ENCODE assay signal across 12 cellular contexts in genomic region chr7:27116962-27117686, GRCh38. TPM values are rescaled to one million over a fixed set of nuclear protein-coding genes. Genes with fewer than 3 reads are reported as not detected.
DNase-seq lines count a peak whose midpoint lies in the region; ATAC-seq and TF ChIP-seq lines count a peak whose summit lies in the region.
"Had no signal": no experiment of that assay in that cellular context is flagged by ENCODE, and none has a peak within 500 bp of the region (broad histone marks: within the 10 kb centered on the region; RNA-seq: fewer than 3 reads in every experiment).

No MANE protein-coding gene starts in this region.

- H3K9me3 ChIP-seq in duodenal mucosa (ENCODE audit: control insufficient read depth in 1 of 2, low read length in 2 of 2) (no peaks in the 10 kb centered on the region), neuronal stem cell (replicated peaks in 1 of 2; ENCODE audit: control insufficient read depth in 2 of 2, insufficient read depth in 1 of 2, low read depth in 1 of 2, low read length in 2 of 2) (peaks cover 0 to 2% of the 10 kb centered on the region in 2 donors)
- H3K9me3 ChIP-seq in CD4-positive, alpha-beta T cell (ENCODE audit: control insufficient read depth, low read length): no peaks in the 10 kb centered on the region
- H3K9me3 ChIP-seq: BE2C had no signal

- H2BK15ac ChIP-seq in neuronal stem cell (ENCODE audit: low read length): no peak overlapping the region

- peaks cover 9% of the 10 kb centered on the region for H3K4me1 Mint-ChIP-seq in GM23338
- no peaks in the 10 kb centered on the region for H3K4me1 Mint-ChIP-seq in CD4-positive, alpha-beta T cell (ENCODE audit: low read depth)

- H2AFZ ChIP-seq in GM23338 (no peak overlapping the region), neuronal stem cell (ENCODE audit: low read length) (no peak overlapping the region)

- no CpG with 5 or more reads among the region's 9 CpGs for WGBS in neuronal stem cell (ENCODE audit: extremely low coverage in 2 of 2, insufficient read length in 2 of 2, insufficient replicate concordance in 1 of 2), 2 donors

- no peak overlapping the region for H2AK5ac ChIP-seq in neuronal stem cell (ENCODE audit: low read depth, low read length)

- H3K27ac ChIP-seq in GM23338 (ENCODE audit: low read depth) (no peak overlapping the region), duodenal mucosa (ENCODE audit: low read depth, low read length) (peak overlapping the region; percentile 51), neuronal stem cell (replicated peaks; ENCODE audit: low read length) (no peak overlapping the region)
- no peak overlapping the region for H3K27ac ChIP-seq in CD4-positive, alpha-beta T cell (ENCODE audit: low read depth, low read length)

- no peak overlapping the region for H3K18ac ChIP-seq in neuronal stem cell (ENCODE audit: low read length)

- peaks cover 32% of the 10 kb centered on the region for H3K4me1 ChIP-seq in GM23338 (ENCODE audit: insufficient read depth)
- peaks cover 20 to 31% of the 10 kb centered on the region in 2 donors for H3K4me1 ChIP-seq in duodenal mucosa (ENCODE audit: control insufficient read depth in 1 of 2, insufficient read depth in 2 of 2, low read length in 2 of 2)
- H3K4me1 ChIP-seq in neuronal stem cell (ENCODE audit: control insufficient read depth in 2 of 2, insufficient read depth in 1 of 2, low read depth in 1 of 2, low read length in 2 of 2): no peaks in the 10 kb centered on the region
- H3K4me1 ChIP-seq: BE2C had no signal

- H3K4me3 ChIP-seq in GM23338: no peak overlapping the region
- H3K4me3 ChIP-seq in duodenal mucosa (ENCODE audit: low read depth in 1 of 2, low read length in 2 of 2): peak overlapping the region; percentile 64 to 69
- H3K4me3 ChIP-seq in neuronal stem cell (ENCODE audit: low read length in 2 of 2): no peak overlapping the region

- H3K79me1 ChIP-seq in neuronal stem cell (ENCODE audit: low read depth, low read length): no peaks in the 10 kb centered on the region

- H2BK120ac ChIP-seq in neuronal stem cell (ENCODE audit: low read depth, low read length): no peak overlapping the region

- peaks cover 3% of the 10 kb centered on the region; the same call in 1 of the 3 replicates for H3K9me3 Mint-ChIP-seq in GM23338
- H3K9me3 Mint-ChIP-seq in CD4-positive, alpha-beta T cell: no peaks in the 10 kb centered on the region

- CTCF ChIA-PET in CD4-positive, alpha-beta T cell (lab: Charles Lee): no interaction called here

- no peak overlapping the region for H4K91ac ChIP-seq in neuronal stem cell (ENCODE audit: low read depth, low read length, poor library complexity)

- no peaks in the 10 kb centered on the region for H3K36me3 ChIP-seq in GM23338 (ENCODE audit: insufficient read depth)
- H3K36me3 ChIP-seq in duodenal mucosa (ENCODE audit: control insufficient read depth in 1 of 2, insufficient read depth in 2 of 2, low read length in 2 of 2): no peaks in the 10 kb centered on the region
- H3K36me3 ChIP-seq in neuronal stem cell (replicated peaks in 1 of 2; ENCODE audit: control insufficient read depth in 2 of 2, insufficient read depth in 2 of 2, low read length in 2 of 2): no peaks in the 10 kb centered on the region
- H3K36me3 ChIP-seq: BE2C had no signal

- TF ChIP-seq CTCF in GM23338 (conservative IDR thresholded peaks at IDR 0.05; ENCODE audit: low read depth in 2 of 2): no peak
- no peak for TF ChIP-seq CTCF in CD4-positive, alpha-beta T cell (IDR thresholded peaks at IDR 0.05)

- no peak overlapping the region for H2BK5ac ChIP-seq in neuronal stem cell (ENCODE audit: low read length)

- no peaks in the 10 kb centered on the region for H3K36me3 Mint-ChIP-seq in GM23338 (ENCODE audit: low read depth)
- no peaks in the 10 kb centered on the region for H3K36me3 Mint-ChIP-seq in CD4-positive, alpha-beta T cell (ENCODE audit: low read depth)

- no peak for ATAC-seq in GM23338
- ATAC-seq in CD4-positive, alpha-beta T cell (ENCODE audit: poor library complexity): no peak

- no peak overlapping the region for H3K27ac Mint-ChIP-seq in GM23338
- no peak overlapping the region for H3K27ac Mint-ChIP-seq in CD4-positive, alpha-beta T cell

- POLR2A ChIA-PET in CD4-positive, alpha-beta T cell (lab: Charles Lee): no interaction called here

- no peak overlapping the region for H2BK12ac ChIP-seq in neuronal stem cell (ENCODE audit: low read length)

- no peaks in the 10 kb centered on the region for H3K79me2 ChIP-seq in GM23338 (replicated peaks; ENCODE audit: insufficient read depth)

- H4K8ac ChIP-seq in neuronal stem cell (ENCODE audit: low read depth, low read length): no peak overlapping the region

- peaks cover 50% of the 10 kb centered on the region for H3F3A ChIP-seq in GM23338 (replicated peaks; ENCODE audit: low read depth)

- peak overlapping the region; percentile 47 for H3K14ac ChIP-seq in neuronal stem cell (ENCODE audit: low read length)

- peaks cover 97% of the 10 kb centered on the region for H3K27me3 ChIP-seq in GM23338 (ENCODE audit: insufficient read depth)
- peaks cover 0 to 3% of the 10 kb centered on the region in 2 donors for H3K27me3 ChIP-seq in duodenal mucosa (ENCODE audit: control insufficient read depth in 1 of 2, insufficient read depth in 2 of 2, low read length in 2 of 2)
- H3K27me3 ChIP-seq in neuronal stem cell (ENCODE audit: control insufficient read depth in 3 of 3, insufficient read depth in 3 of 3, low read depth in 1 of 3, low read length in 3 of 3): peaks cover 54 to 95% (median 90%) of the 10 kb centered on the region in 3 experiments
- no peaks in the 10 kb centered on the region for H3K27me3 ChIP-seq in CD4-positive, alpha-beta T cell (ENCODE audit: control insufficient read depth, insufficient read depth, low read length)

- DNase-seq in GM23338 (ENCODE audit: low spot score) (no peak), neuronal stem cell (ENCODE audit: low spot score) (no peak), ureter (ENCODE audit: low spot score) (no peak)
- no peak for DNase-seq in activated T-cell treated with anti-CD3 and anti-CD28 coated beads, Interleukin-2, amount 50 U/mL, for 1 hour
- DNase-seq in CD4-positive, alpha-beta T cell: no peak
- DNase-seq: activated naive CD4-positive, alpha-beta T cell; BE2C; cortex of kidney; GDM1; head of caudate nucleus; small intestine had no signal

- H3K4me2 ChIP-seq in GM23338 (peak overlapping the region; percentile 51; the same call in 1 of the 2 replicates), neuronal stem cell (ENCODE audit: insufficient read depth, low read length, poor library complexity, severe bottlenecking) (no peak overlapping the region)

- peaks cover 66% of the 10 kb centered on the region for H4K20me1 ChIP-seq in GM23338 (replicated peaks; ENCODE audit: insufficient read depth)

- H3K4ac ChIP-seq in neuronal stem cell (ENCODE audit: low read length): no peak overlapping the region

- peak overlapping the region; percentile 70 to 76 for H3K9ac ChIP-seq in duodenal mucosa (ENCODE audit: low read depth in 1 of 2, low read length in 2 of 2)
- H3K9ac ChIP-seq in neuronal stem cell (ENCODE audit: low read depth, low read length, poor library complexity): no peak overlapping the region

- no peak overlapping the region for H3K4me3 Mint-ChIP-seq in GM23338
- no peak overlapping the region for H3K4me3 Mint-ChIP-seq in CD4-positive, alpha-beta T cell

- intact Hi-C loops in CD4-positive, alpha-beta T cell (cut with DNase I, micrococcal nuclease): no loop called here

- H3K27me3 Mint-ChIP-seq in GM23338 (ENCODE audit: insufficient read depth, low read depth, poor library complexity): peaks cover 95% of the 10 kb centered on the region
- peaks cover 28% of the 10 kb centered on the region for H3K27me3 Mint-ChIP-seq in CD4-positive, alpha-beta T cell

- no peaks in the 10 kb centered on the region for H3K9me2 ChIP-seq in GM23338 (ENCODE audit: insufficient read depth)

- no peak overlapping the region for H3K23ac ChIP-seq in neuronal stem cell (ENCODE audit: low read depth, low read length, poor library complexity)

TF ChIP-seq in GM23338, 12 proteins besides CTCF, POLR2A, EP300 and RAD21:
- TF ChIP-seq EZH2 (IDR thresholded peaks at IDR 0.05; ENCODE audit: low read depth, unreplicated experiment) (peak; percentile 72), JUNB (IDR thresholded peaks at IDR 0.05; ENCODE audit: unreplicated experiment) (no peak), POLR2AphosphoS5 (IDR thresholded peaks at IDR 0.05; ENCODE audit: low read depth) (no peak), ZNF331 (CRISPR knock-in tag; IDR thresholded peaks at IDR 0.05; ENCODE audit: low read depth) (no peak)

RNA-seq across cellular contexts. Expression of gene HOXA4, which starts 13.4 kb away (rescaled TPM):
- total RNA-seq in GM23338 (2014; rRNA removed; shearing (Covaris generic)): not detected in 2 replicates
- not detected in 2 replicates for polyA plus RNA-seq in GM23338 (2016; fragmentation: Nextera tagmentation; extraction: Ambion mirVana)
- not detected for polyA plus RNA-seq in neuronal stem cell (2013, experiment 1 of 2)
- polyA plus RNA-seq in neuronal stem cell (2013, experiment 2 of 2): not detected
- total RNA-seq in CD4-positive, alpha-beta T cell: not detected
- 9.4 TPM for total RNA-seq in ureter

RNA-seq across cellular contexts. Expression of gene HOXA2, which starts 14.6 kb away (rescaled TPM):
- total RNA-seq in GM23338 (2014; rRNA removed; shearing (Covaris generic)): not detected in 2 replicates
- polyA plus RNA-seq in GM23338 (2016; fragmentation: Nextera tagmentation; extraction: Ambion mirVana): not detected in 2 replicates
- 0.04 TPM for polyA plus RNA-seq in neuronal stem cell (2013, experiment 1 of 2)
- not detected for polyA plus RNA-seq in neuronal stem cell (2013, experiment 2 of 2)
- total RNA-seq in CD4-positive, alpha-beta T cell: not detected
- total RNA-seq in ureter: 1.8 TPM

RNA-seq across cellular contexts. Expression of gene HOXA1, which starts 21.3 kb away (rescaled TPM):
- total RNA-seq in GM23338 (2014; rRNA removed; shearing (Covaris generic)): not detected in 2 replicates
- polyA plus RNA-seq in GM23338 (2016; fragmentation: Nextera tagmentation; extraction: Ambion mirVana): not detected in 2 replicates
- not detected for polyA plus RNA-seq in neuronal stem cell (2013, experiment 1 of 2)
- not detected for polyA plus RNA-seq in neuronal stem cell (2013, experiment 2 of 2)
- total RNA-seq in CD4-positive, alpha-beta T cell: under 1 TPM; 0.14 to 0.22 TPM
- total RNA-seq in ureter: 18.8 TPM

RNA-seq across cellular contexts. Expression of gene HOXA5, which starts 26.4 kb away (rescaled TPM):
- not detected in 2 replicates for total RNA-seq in GM23338 (2014; rRNA removed; shearing (Covaris generic))
- polyA plus RNA-seq in GM23338 (2016; fragmentation: Nextera tagmentation; extraction: Ambion mirVana): not detected in 2 replicates
- not detected for polyA plus RNA-seq in neuronal stem cell (2013, experiment 1 of 2)
- polyA plus RNA-seq in neuronal stem cell (2013, experiment 2 of 2): not detected
- total RNA-seq in CD4-positive, alpha-beta T cell: not detected
- total RNA-seq in ureter: 10.4 TPM

RNA-seq across cellular contexts. Expression of gene HOXA6, which starts 30.4 kb away (rescaled TPM):
- total RNA-seq in GM23338 (2014; rRNA removed; shearing (Covaris generic)): not detected in 2 replicates
- polyA plus RNA-seq in GM23338 (2016; fragmentation: Nextera tagmentation; extraction: Ambion mirVana): not detected in 2 replicates
- polyA plus RNA-seq in neuronal stem cell (2013, experiment 1 of 2): not detected
- not detected for polyA plus RNA-seq in neuronal stem cell (2013, experiment 2 of 2)
- total RNA-seq in CD4-positive, alpha-beta T cell: not detected
- 8.5 TPM for total RNA-seq in ureter

Comparison
In these comparisons a context has a peak if more than half of its experiments do, and no peak if none do; other contexts are left out.
1. H3K4me3 ChIP-seq: peak in duodenal mucosa (2 of 2); none in GM23338 (single experiment) and neuronal stem cell (0 of 2).
2. RNA of gene HOXA1, which starts 21.3 kb away (total RNA-seq): 18.8 TPM in ureter (single experiment); 0.14 to 0.22 TPM in CD4-positive, alpha-beta T cell and not detected in GM23338; every median in the first group is over 10 times any median in the second.